19 cellular contexts compared by ENCODE assay signal in genomic region chr5:53339962-53340540, GRCh38.
DNase-seq lines count a peak whose midpoint lies in the region; ATAC-seq and TF ChIP-seq lines count a peak whose summit lies in the region.
"Had no signal": no experiment of that assay in that cellular context is flagged by ENCODE, and none has a peak within 500 bp of the region (broad histone marks: within the 10 kb centered on the region; RNA-seq: fewer than 3 reads in every experiment).

No MANE protein-coding gene starts in this region.

- no peak for ATAC-seq in RWPE2 (ENCODE audit: low read depth)
- no peak for ATAC-seq in T-helper 17 cell
- no peak for ATAC-seq in activated T-cell treated with anti-CD3 and anti-CD28 coated beads, Interleukin-2, amount 50 U/mL, for 72 hours (replicated peaks in 1 of 2)
- ATAC-seq: CD8-positive, alpha-beta T cell; Right ventricle myocardium inferior had no signal

- peak overlapping the region; percentile 25 for H3K4me2 ChIP-seq in hepatocyte
- no peak overlapping the region for H3K4me2 ChIP-seq in osteoblast (ENCODE audit: insufficient read depth, low read length)
- H3K4me2 ChIP-seq: BLaER1 treated with 17β-estradiol and CSF1 and Interleukin-3, amounts not matched to agents 10 nM and 100 nM had no signal

- H3K27ac ChIP-seq in RWPE2 (ENCODE audit: poor library complexity, severe bottlenecking) (peak overlapping the region; percentile 100), hepatocyte (no peak overlapping the region), osteoblast (ENCODE audit: low read depth, low read length) (no peak overlapping the region)
- H3K27ac ChIP-seq in CD8-positive, alpha-beta memory T cell (ENCODE audit: low read depth, low read length) = no peak overlapping the region
- H3K27ac ChIP-seq: BLaER1 treated with 17β-estradiol and CSF1 and Interleukin-3, amounts not matched to agents 10 nM and 100 nM; Peyer's patch had no signal

- H3K4me3 Mint-ChIP-seq in T-helper 17 cell = no peak overlapping the region
- H3K4me3 Mint-ChIP-seq in CD8-positive, alpha-beta memory T cell = no peak overlapping the region
- H3K4me3 Mint-ChIP-seq in activated T-cell treated with anti-CD3 and anti-CD28 coated beads, Interleukin-2, amount 50 U/mL, for 72 hours = no peak overlapping the region
- H3K4me3 Mint-ChIP-seq: CD8-positive, alpha-beta T cell had no signal

- CTCF ChIA-PET in CD8-positive, alpha-beta memory T cell (lab: Charles Lee) = no interaction called here

- POLR2A ChIA-PET in CD8-positive, alpha-beta memory T cell (lab: Charles Lee) = no interaction called here

- no peak overlapping the region for H3K4me3 ChIP-seq in RWPE2 (ENCODE audit: severe bottlenecking)
- H3K4me3 ChIP-seq in hepatocyte = no peak overlapping the region
- H3K4me3 ChIP-seq in osteoblast (ENCODE audit: insufficient read depth, low read length) = no peak overlapping the region
- H3K4me3 ChIP-seq in CD8-positive, alpha-beta memory T cell (ENCODE audit: low read length) = no peak overlapping the region
- H3K4me3 ChIP-seq: BLaER1 treated with 17β-estradiol and CSF1 and Interleukin-3, amounts not matched to agents 10 nM and 100 nM; Peyer's patch had no signal

- 59% methylated on average over 2 of the region's 2 CpGs for WGBS in hepatocyte (ENCODE audit: low lambda C conversion rate, missing lambda C conversion rate)

- no peak for DNase-seq in RWPE2 (ENCODE audit: low spot score)
- DNase-seq in dedifferentiated amniotic fluid mesenchymal stem cell (ENCODE audit: extremely low spot score) = peak; percentile 36
- DNase-seq in hepatocyte (ENCODE audit: low spot score) = no peak
- peak; percentile 27 for DNase-seq in osteoblast (ENCODE audit: insufficient read length, low spot score, missing footprints)
- DNase-seq in T-helper 17 cell = no peak
- DNase-seq in CD8-positive, alpha-beta memory T cell = no peak
- no peak for DNase-seq in activated T-cell treated with anti-CD3 and anti-CD28 coated beads, Interleukin-2, amount 50 U/mL, for 72 hours
- no peak for DNase-seq in cerebellum (ENCODE audit: low spot score)
- DNase-seq: CD8-positive, alpha-beta T cell; DMS79 treated with DMSO at 0.1 percent for 48 hours; MM.1S; NCI-H1092; NCI-H1436 treated with DMSO at 0.1 percent for 48 hours; NCI-H2081; NCI-H446 treated with DMSO at 0.1 percent for 48 hours; NK-92 treated with Interleukin-12 subunit alpha and Interleukin-12 subunit beta, amount 100 ng/mL, for 24 hours; Peyer's patch had no signal

- H3K36me3 ChIP-seq in RWPE2 (ENCODE audit: low read depth) (no peaks in the 10 kb centered on the region; the same call in 1 of the 2 replicates), hepatocyte (replicated peaks; ENCODE audit: insufficient read depth, low read depth) (no peaks in the 10 kb centered on the region), osteoblast (ENCODE audit: insufficient read depth, low read length) (no peaks in the 10 kb centered on the region)
- H3K36me3 ChIP-seq in CD8-positive, alpha-beta memory T cell (ENCODE audit: insufficient read depth, low read length) = no peaks in the 10 kb centered on the region
- H3K36me3 ChIP-seq: BLaER1 treated with 17β-estradiol and CSF1 and Interleukin-3, amounts not matched to agents 10 nM and 100 nM; Peyer's patch had no signal

- H3K36me3 Mint-ChIP-seq in T-helper 17 cell (ENCODE audit: low read depth) = no peaks in the 10 kb centered on the region
- no peaks in the 10 kb centered on the region for H3K36me3 Mint-ChIP-seq in CD8-positive, alpha-beta memory T cell
- no peaks in the 10 kb centered on the region for H3K36me3 Mint-ChIP-seq in activated T-cell treated with anti-CD3 and anti-CD28 coated beads, Interleukin-2, amount 50 U/mL, for 72 hours (ENCODE audit: insufficient read depth in 2 of 2)
- H3K36me3 Mint-ChIP-seq: CD8-positive, alpha-beta T cell had no signal

- H3K9me2 ChIP-seq in hepatocyte (replicated peaks; ENCODE audit: insufficient read depth) = no peaks in the 10 kb centered on the region

- H3K4me1 ChIP-seq in RWPE2 (ENCODE audit: insufficient read depth, poor library complexity, severe bottlenecking) = peaks cover 57% of the 10 kb centered on the region
- no peaks in the 10 kb centered on the region for H3K4me1 ChIP-seq in hepatocyte (ENCODE audit: insufficient read depth)
- H3K4me1 ChIP-seq in osteoblast (ENCODE audit: insufficient read depth, low read length) = peaks cover 25% of the 10 kb centered on the region
- no peaks in the 10 kb centered on the region for H3K4me1 ChIP-seq in CD8-positive, alpha-beta memory T cell (ENCODE audit: insufficient read depth, low read length)
- H3K4me1 ChIP-seq: Peyer's patch had no signal

- H3K9me3 ChIP-seq in RWPE2 (ENCODE audit: severe bottlenecking) (no peaks in the 10 kb centered on the region), hepatocyte (ENCODE audit: low read depth) (no peaks in the 10 kb centered on the region), osteoblast (ENCODE audit: low read depth, low read length) (no peaks in the 10 kb centered on the region), T-helper 17 cell (ENCODE audit: control insufficient read depth, low read length, poor library complexity, severe bottlenecking) (no peaks in the 10 kb centered on the region)
- H3K9me3 ChIP-seq in CD8-positive, alpha-beta memory T cell (ENCODE audit: low read length) = no peaks in the 10 kb centered on the region
- H3K9me3 ChIP-seq: Peyer's patch had no signal

- H3K27ac Mint-ChIP-seq in T-helper 17 cell = no peak overlapping the region
- H3K27ac Mint-ChIP-seq in CD8-positive, alpha-beta memory T cell = no peak overlapping the region
- no peak overlapping the region for H3K27ac Mint-ChIP-seq in activated T-cell treated with anti-CD3 and anti-CD28 coated beads, Interleukin-2, amount 50 U/mL, for 72 hours
- H3K27ac Mint-ChIP-seq: CD8-positive, alpha-beta T cell had no signal

- no peaks in the 10 kb centered on the region for H3K4me1 Mint-ChIP-seq in T-helper 17 cell
- no peaks in the 10 kb centered on the region for H3K4me1 Mint-ChIP-seq in CD8-positive, alpha-beta memory T cell
- H3K4me1 Mint-ChIP-seq in activated T-cell treated with anti-CD3 and anti-CD28 coated beads, Interleukin-2, amount 50 U/mL, for 72 hours (ENCODE audit: low read depth) = no peaks in the 10 kb centered on the region

- H4K20me1 ChIP-seq in hepatocyte (ENCODE audit: insufficient read depth, poor library complexity, severe bottlenecking) (no peaks in the 10 kb centered on the region), osteoblast (ENCODE audit: insufficient read depth, low read length) (no peaks in the 10 kb centered on the region)
- H4K20me1 ChIP-seq: BLaER1 treated with 17β-estradiol and CSF1 and Interleukin-3, amounts not matched to agents 10 nM and 100 nM had no signal

- H2AFZ ChIP-seq in hepatocyte (no peak overlapping the region), osteoblast (ENCODE audit: low read length) (peak overlapping the region; percentile 50)

- H3K79me2 ChIP-seq in hepatocyte (no peaks in the 10 kb centered on the region), osteoblast (ENCODE audit: insufficient read depth, low read length) (no peaks in the 10 kb centered on the region)

- H3K27me3 Mint-ChIP-seq in T-helper 17 cell = peaks cover 5% of the 10 kb centered on the region
- peaks cover 0 to 5% of the 10 kb centered on the region in 2 donors for H3K27me3 Mint-ChIP-seq in CD8-positive, alpha-beta memory T cell
- peaks cover 18% of the 10 kb centered on the region for H3K27me3 Mint-ChIP-seq in activated T-cell treated with anti-CD3 and anti-CD28 coated beads, Interleukin-2, amount 50 U/mL, for 72 hours (ENCODE audit: low read depth)

- no peaks in the 10 kb centered on the region for H3K9me3 Mint-ChIP-seq in CD8-positive, alpha-beta memory T cell
- no peaks in the 10 kb centered on the region for H3K9me3 Mint-ChIP-seq in activated T-cell treated with anti-CD3 and anti-CD28 coated beads, Interleukin-2, amount 50 U/mL, for 72 hours
- H3K9me3 Mint-ChIP-seq: CD8-positive, alpha-beta T cell had no signal

- TF ChIP-seq CTCF in RWPE2 (IDR thresholded peaks at IDR 0.05; ENCODE audit: poor library complexity, severe bottlenecking) (no peak), hepatocyte (IDR thresholded peaks at IDR 0.05; ENCODE audit: poor library complexity) (no peak), osteoblast (IDR thresholded peaks at IDR 0.05; ENCODE audit: extremely low read depth, low read depth, low read length) (no peak)

- H3K27me3 ChIP-seq in RWPE2 (ENCODE audit: insufficient read depth, poor library complexity, severe bottlenecking) = no peaks in the 10 kb centered on the region
- H3K27me3 ChIP-seq in hepatocyte = no peaks in the 10 kb centered on the region
- no peaks in the 10 kb centered on the region for H3K27me3 ChIP-seq in osteoblast (ENCODE audit: insufficient read depth, low read length)
- H3K27me3 ChIP-seq in CD8-positive, alpha-beta memory T cell (ENCODE audit: insufficient read depth, low read length, poor library complexity, severe bottlenecking) = no peaks in the 10 kb centered on the region
- H3K27me3 ChIP-seq: BLaER1 treated with 17β-estradiol and CSF1 and Interleukin-3, amounts not matched to agents 10 nM and 100 nM; Peyer's patch had no signal

Comparison
In these comparisons a context has a peak if more than half of its experiments do, and no peak if none do; other contexts are left out.
1. DNase-seq: peak in dedifferentiated amniotic fluid mesenchymal stem cell (single experiment) and osteoblast (single experiment); none in RWPE2 (single experiment), hepatocyte (single experiment), T-helper 17 cell (0 of 3), CD8-positive, alpha-beta memory T cell (0 of 5), activated T-cell treated with anti-CD3 and anti-CD28 coated beads, Interleukin-2, amount 50 U/mL, for 72 hours (0 of 2) and cerebellum (single experiment).